ENCODE assay signal across 8 cellular contexts in genomic region chr18:62584241-62585120, GRCh38.
DNase-seq lines count a peak whose midpoint lies in the region; ATAC-seq and TF ChIP-seq lines count a peak whose summit lies in the region.

No MANE protein-coding gene starts in this region.

- H3K4me3 ChIP-seq in GM12865 (ENCODE audit: low read depth, low read length) (no peak overlapping the region), vagina (no peak overlapping the region)

- H3K36me3 ChIP-seq in vagina, result peaks cover 0 to 4% of the 10 kb centered on the region in 2 donors

- peaks cover 15% of the 10 kb centered on the region for H3K4me1 ChIP-seq in vagina

- ATAC-seq in HG02571 (IDR thresholded peaks at IDR 0.05; ENCODE audit: unreplicated experiment) (peak; percentile 72), left cardiac atrium (peak; percentile 88 to 93)

- TF ChIP-seq POLR2A in vagina (IDR thresholded peaks at IDR 0.05), result no peak

- DNase-seq in GM12865 (ENCODE audit: low read depth) (peak; percentile 91), NCI-H1048 (lab: John Stamatoyannopoulos, UW) (peak; percentile 83), T follicular helper cell (ENCODE audit: low read depth) (peak; percentile 78), amniotic epithelial cell (ENCODE audit: low read depth) (peak; percentile 81), left cardiac atrium (peak; percentile 85), putamen (ENCODE audit: low spot score) (peak; percentile 84), vagina (ENCODE audit: extremely low spot score in 2 of 2) (peak in 1 of 2 donors; percentile 93)

- no peaks in the 10 kb centered on the region for H3K9me3 ChIP-seq in vagina

- peak overlapping the region; percentile 70 for H3K27ac ChIP-seq in vagina

- intact Hi-C loops in left cardiac atrium (cut with DNase I) (loop anchor here (1.0 to 5.0 kb wide), 4 partner anchors 128 to 403 kb away; no protein-coding TSS in a partner anchor), vagina (cut with DNase I) (loop anchor here (5.0 to 10.0 kb wide), 3 partner anchors 130 to 398 kb away; partner anchors contain the start of gene PHLPP1)

- TF ChIP-seq CTCF in GM12865 (IDR thresholded peaks at IDR 0.05; ENCODE audit: insufficient read depth, low read depth, low read length, missing control alignments) (peak; percentile 95), vagina (IDR thresholded peaks at IDR 0.05) (peak; percentile 97 to 99 (median 98))

- no peaks in the 10 kb centered on the region for H3K27me3 ChIP-seq in vagina
